In genomic region chr6:152897807-152898399, GRCh38 we compare ENCODE assay signal across 8 cellular contexts.
DNase-seq lines count a peak whose midpoint lies in the region; ATAC-seq and TF ChIP-seq lines count a peak whose summit lies in the region.

No MANE protein-coding gene starts in this region.

- H3K36me3 ChIP-seq in gastroesophageal sphincter (no peaks in the 10 kb centered on the region), parathyroid adenoma (ENCODE audit: control insufficient read depth, insufficient read depth, low read length) (no peaks in the 10 kb centered on the region)

- no peaks in the 10 kb centered on the region for H3K4me1 Mint-ChIP-seq in activated T-helper 2 cell treated with anti-CD3 and anti-CD28 coated beads, Interferon-gamma antibody, Interleukin-2, Interleukin-4, amounts not matched to agents 10 μg/mL and 5 μg/mL and 100 μg/mL, durations not matched to agents 14 hours and 24 hours and 36 hours (ENCODE audit: low read depth)
- no peaks in the 10 kb centered on the region for H3K4me1 Mint-ChIP-seq in type B pancreatic cell (ENCODE audit: unreplicated experiment)

- H3K9me3 Mint-ChIP-seq in activated T-helper 2 cell treated with anti-CD3 and anti-CD28 coated beads, Interferon-gamma antibody, Interleukin-2, Interleukin-4, amounts not matched to agents 10 μg/mL and 5 μg/mL and 100 μg/mL, durations not matched to agents 14 hours and 24 hours and 36 hours = no peaks in the 10 kb centered on the region
- H3K9me3 Mint-ChIP-seq in type B pancreatic cell = no peaks in the 10 kb centered on the region

- H3K79me2 ChIP-seq in parathyroid adenoma = no peaks in the 10 kb centered on the region

- H3K27ac ChIP-seq in gastroesophageal sphincter = no peak overlapping the region
- H3K27ac ChIP-seq in parathyroid adenoma = no peak overlapping the region

- H3K9me3 ChIP-seq in gastroesophageal sphincter (no peaks in the 10 kb centered on the region), parathyroid adenoma (ENCODE audit: control insufficient read depth, low read length) (no peaks in the 10 kb centered on the region)

- TF ChIP-seq CTCF in gastroesophageal sphincter (IDR thresholded peaks at IDR 0.05) (peak in 3 of 4 experiments; percentile 23 to 77 (median 48)), parathyroid adenoma (IDR thresholded peaks at IDR 0.05) (peak; percentile 70), type B pancreatic cell (conservative IDR thresholded peaks at IDR 0.05) (peak; percentile 85)

- TF ChIP-seq POLR2A in gastroesophageal sphincter (IDR thresholded peaks at IDR 0.05) = no peak

- TF ChIP-seq EP300 in gastroesophageal sphincter (IDR thresholded peaks at IDR 0.05) = no peak

- peaks cover 8% of the 10 kb centered on the region for H3K27me3 Mint-ChIP-seq in activated T-helper 2 cell treated with anti-CD3 and anti-CD28 coated beads, Interferon-gamma antibody, Interleukin-2, Interleukin-4, amounts not matched to agents 10 μg/mL and 5 μg/mL and 100 μg/mL, durations not matched to agents 14 hours and 24 hours and 36 hours (ENCODE audit: low read depth)
- peaks cover 17% of the 10 kb centered on the region for H3K27me3 Mint-ChIP-seq in type B pancreatic cell

- H3K9ac ChIP-seq in parathyroid adenoma = no peak overlapping the region

- H3K27me3 ChIP-seq in gastroesophageal sphincter (peaks cover 9% of the 10 kb centered on the region), parathyroid adenoma (ENCODE audit: control insufficient read depth, insufficient read depth, low read length) (no peaks in the 10 kb centered on the region)

- H2AFZ ChIP-seq in parathyroid adenoma = no peak overlapping the region

- ATAC-seq in GM19468 (IDR thresholded peaks at IDR 0.05; ENCODE audit: extremely low read depth, unreplicated experiment) = peak; percentile 92
- ATAC-seq in HG03521 (IDR thresholded peaks at IDR 0.05; ENCODE audit: unreplicated experiment) = peak; percentile 95
- peak; percentile 34 for ATAC-seq in gastroesophageal sphincter

- no peak overlapping the region for H3K4me3 Mint-ChIP-seq in activated T-helper 2 cell treated with anti-CD3 and anti-CD28 coated beads, Interferon-gamma antibody, Interleukin-2, Interleukin-4, amounts not matched to agents 10 μg/mL and 5 μg/mL and 100 μg/mL, durations not matched to agents 14 hours and 24 hours and 36 hours (ENCODE audit: low read depth)
- H3K4me3 Mint-ChIP-seq in type B pancreatic cell = no peak overlapping the region

- no peak overlapping the region for H3K4me2 ChIP-seq in parathyroid adenoma (ENCODE audit: low read length)

- no peak overlapping the region for H3K4me3 ChIP-seq in gastroesophageal sphincter
- H3K4me3 ChIP-seq in parathyroid adenoma (ENCODE audit: low read depth, low read length) = no peak overlapping the region

- no peaks in the 10 kb centered on the region for H3K4me1 ChIP-seq in gastroesophageal sphincter
- H3K4me1 ChIP-seq in parathyroid adenoma = no peaks in the 10 kb centered on the region

- intact Hi-C loops in activated T-helper 2 cell treated with anti-CD3 and anti-CD28 coated beads, Interferon-gamma antibody, Interleukin-2, Interleukin-4, amounts not matched to agents 10 μg/mL and 5 μg/mL and 100 μg/mL, durations not matched to agents 14 hours and 24 hours and 36 hours (cut with micrococcal nuclease) = loop anchor here (2.0 kb wide), 1 partner anchor 33 kb away; no protein-coding TSS in a partner anchor

- no peak overlapping the region for H3K27ac Mint-ChIP-seq in activated T-helper 2 cell treated with anti-CD3 and anti-CD28 coated beads, Interferon-gamma antibody, Interleukin-2, Interleukin-4, amounts not matched to agents 10 μg/mL and 5 μg/mL and 100 μg/mL, durations not matched to agents 14 hours and 24 hours and 36 hours
- no peak overlapping the region for H3K27ac Mint-ChIP-seq in type B pancreatic cell

- H3K36me3 Mint-ChIP-seq in activated T-helper 2 cell treated with anti-CD3 and anti-CD28 coated beads, Interferon-gamma antibody, Interleukin-2, Interleukin-4, amounts not matched to agents 10 μg/mL and 5 μg/mL and 100 μg/mL, durations not matched to agents 14 hours and 24 hours and 36 hours (ENCODE audit: low read depth) = no peaks in the 10 kb centered on the region
- no peaks in the 10 kb centered on the region for H3K36me3 Mint-ChIP-seq in type B pancreatic cell

- peak; percentile 23 for DNase-seq in DMS53 treated with DMSO at 0.1 percent for 48 hours (lab: John Stamatoyannopoulos, UW; ENCODE audit: unreplicated experiment)
- DNase-seq in RKO (ENCODE audit: low spot score) = peak; percentile 66
- peak; percentile 44 for DNase-seq in activated T-helper 2 cell treated with anti-CD3 and anti-CD28 coated beads, Interferon-gamma antibody, Interleukin-2, Interleukin-4, amounts not matched to agents 10 μg/mL and 5 μg/mL and 100 μg/mL, durations not matched to agents 14 hours and 24 hours and 36 hours (ENCODE audit: low spot score)
- peak; percentile 82 for DNase-seq in type B pancreatic cell (ENCODE audit: extremely low spot score, unreplicated experiment)

- WGBS in gastroesophageal sphincter (ENCODE audit: low coverage in 1 of 2), 2 donors = 8 to 25% methylated on average over 7 to 9 of the region's 16 CpGs

Comparison
In these comparisons a context has a peak if more than half of its experiments do, and no peak if none do; other contexts are left out.
1. DNase-seq: peak in every context shown above with its lines; median percentile 82 in type B pancreatic cell; 66 in RKO; 44 in activated T-helper 2 cell treated with anti-CD3 and anti-CD28 coated beads, Interferon-gamma antibody, Interleukin-2, Interleukin-4, amounts not matched to agents 10 μg/mL and 5 μg/mL and 100 μg/mL, durations not matched to agents 14 hours and 24 hours and 36 hours; 23 in DMS53 treated with DMSO at 0.1 percent for 48 hours.
2. ATAC-seq: peak in every context shown above with its lines; median percentile 95 in HG03521; 92 in GM19468; 34 in gastroesophageal sphincter.